ENCODE assay signal across 8 cellular contexts in genomic region chr1:164765557-164765956, GRCh38.
DNase-seq lines count a peak whose midpoint lies in the region; ATAC-seq and TF ChIP-seq lines count a peak whose summit lies in the region.

No MANE protein-coding gene starts in this region.

- H3K36me3 ChIP-seq in psoas muscle (ENCODE audit: insufficient read depth in 1 of 2, low read depth in 1 of 2) = no peaks in the 10 kb centered on the region

- intact Hi-C loops in psoas muscle (cut with DNase I) = no loop called here

- no peak for TF ChIP-seq CTCF in fibroblast of pulmonary artery (IDR thresholded peaks at IDR 0.05; ENCODE audit: low read length, missing control alignments)
- no peak for TF ChIP-seq CTCF in psoas muscle (IDR thresholded peaks at IDR 0.05)
- no peak for TF ChIP-seq CTCF in GM20000 (IDR thresholded peaks at IDR 0.05; ENCODE audit: extremely low read depth, missing control alignments)

- DNase-seq in DMS 273 treated with DMSO at 0.1 percent for 48 hours (lab: John Stamatoyannopoulos, UW) = peak; percentile 35
- peak; percentile 81 for DNase-seq in RPMI7951 (ENCODE audit: low read depth)
- DNase-seq in fibroblast of pulmonary artery (ENCODE audit: low read depth) = peak; percentile 82
- no peak for DNase-seq in psoas muscle
- no peak for DNase-seq in germinal center (ENCODE audit: low spot score)
- no peak for DNase-seq in DMS79 (lab: John Stamatoyannopoulos, UW)
- no peak for DNase-seq in Kasumi-1 (lab: John Stamatoyannopoulos, UW)
- no peak for DNase-seq in GM20000 (ENCODE audit: low spot score)

- H3K4me1 ChIP-seq in psoas muscle = peaks cover 15% of the 10 kb centered on the region

- H3K27ac ChIP-seq in psoas muscle = peak overlapping the region; percentile 71

- ATAC-seq in psoas muscle = peak; percentile 68 to 88 (median 82)

- no peak overlapping the region for H3K4me3 ChIP-seq in fibroblast of pulmonary artery (replicated peaks; ENCODE audit: low read depth, low read length)
- H3K4me3 ChIP-seq in psoas muscle = no peak overlapping the region

- no peaks in the 10 kb centered on the region for H3K27me3 ChIP-seq in psoas muscle (ENCODE audit: insufficient read depth in 3 of 3, low read length in 2 of 3)

- H3K9me3 ChIP-seq in psoas muscle = no peaks in the 10 kb centered on the region

Comparison
In these comparisons a context has a peak if more than half of its experiments do, and no peak if none do; other contexts are left out.
1. DNase-seq: peak in DMS 273 treated with DMSO at 0.1 percent for 48 hours (single experiment), RPMI7951 (single experiment) and fibroblast of pulmonary artery (single experiment); none in psoas muscle (0 of 2), germinal center (single experiment), DMS79 (single experiment), Kasumi-1 (0 of 2) and GM20000 (single experiment).